Comparison of ENCODE assay signal across 1 cellular context in genomic region chr6:15484115-15484514, GRCh38.
TF ChIP-seq lines count a peak whose summit lies in the region.

No MANE protein-coding gene starts in this region.

TF ChIP-seq in WTC11, 78 proteins besides CTCF, POLR2A, EP300 and RAD21 (continued from another document):
- TF ChIP-seq ZNF671 (CRISPR knock-in tag; IDR thresholded peaks at IDR 0.05) (no peak), ZNF219 (CRISPR knock-in tag; IDR thresholded peaks at IDR 0.05; ENCODE audit: borderline replicate concordance) (no peak), ZMAT4 (CRISPR knock-in tag; IDR thresholded peaks at IDR 0.05) (no peak)
TF ChIP-seq in WTC11: peak in this region for 0.
